In genomic region chr2:36801088-36801487, GRCh38 we compare ENCODE assay signal across 16 cellular contexts.
"Had no signal": no experiment of that assay in that cellular context is flagged by ENCODE, and none has a peak within 500 bp of the region (broad histone marks: within the 10 kb centered on the region; RNA-seq: fewer than 3 reads in every experiment).

No MANE protein-coding gene starts in this region.

- H3K36me3 ChIP-seq: cardiac muscle cell, lower lobe of right lung had no signal

- DNase-seq: activated naive CD8-positive, alpha-beta T cell treated with anti-CD3 and anti-CD28 coated beads, Interleukin-2, amount 10 ng/mL, durations not matched to agents 7 days and 5 days; erythroblast; foreskin melanocyte; glutamatergic neuron; hippocampal formation; islet precursor cell; left colon; lower lobe of right lung; SK-N-SH; stimulated activated naive CD4-positive, alpha-beta T cell; substantia nigra had no signal

- H3K4me1 Mint-ChIP-seq: nephron had no signal

- H3K9me3 ChIP-seq: lower lobe of right lung, SK-N-SH had no signal

- H3K27me3 ChIP-seq: cardiac muscle cell, tibial nerve had no signal

- H3K4me3 ChIP-seq: cardiac muscle cell, lower lobe of right lung, tibial nerve had no signal

- H3K4me1 ChIP-seq: lower lobe of right lung, tibial nerve had no signal

- H3K27ac ChIP-seq: cardiac muscle cell, lower lobe of right lung, tibial nerve had no signal

- H3K4me3 Mint-ChIP-seq: activated naive CD8-positive, alpha-beta T cell treated with anti-CD3 and anti-CD28 coated beads, Interleukin-2, amount 10 ng/mL, durations not matched to agents 7 days and 5 days; nephron; T-helper 2 cell treated with Interferon-gamma antibody and Interleukin-4, amounts not matched to agents 5 μg/mL and 100 μg/mL, for 36 hours had no signal

- ATAC-seq: left colon, sciatic nerve had no signal

- H3K27ac Mint-ChIP-seq: activated naive CD8-positive, alpha-beta T cell treated with anti-CD3 and anti-CD28 coated beads, Interleukin-2, amount 10 ng/mL, durations not matched to agents 7 days and 5 days; nephron; T-helper 2 cell treated with Interferon-gamma antibody and Interleukin-4, amounts not matched to agents 5 μg/mL and 100 μg/mL, for 36 hours had no signal

- H3K36me3 Mint-ChIP-seq: activated naive CD8-positive, alpha-beta T cell treated with anti-CD3 and anti-CD28 coated beads, Interleukin-2, amount 10 ng/mL, durations not matched to agents 7 days and 5 days had no signal

- H3K9me3 Mint-ChIP-seq: nephron; T-helper 2 cell treated with Interferon-gamma antibody and Interleukin-4, amounts not matched to agents 5 μg/mL and 100 μg/mL, for 36 hours had no signal
